9 cellular contexts compared by ENCODE assay signal in the genomic region with DNA sequence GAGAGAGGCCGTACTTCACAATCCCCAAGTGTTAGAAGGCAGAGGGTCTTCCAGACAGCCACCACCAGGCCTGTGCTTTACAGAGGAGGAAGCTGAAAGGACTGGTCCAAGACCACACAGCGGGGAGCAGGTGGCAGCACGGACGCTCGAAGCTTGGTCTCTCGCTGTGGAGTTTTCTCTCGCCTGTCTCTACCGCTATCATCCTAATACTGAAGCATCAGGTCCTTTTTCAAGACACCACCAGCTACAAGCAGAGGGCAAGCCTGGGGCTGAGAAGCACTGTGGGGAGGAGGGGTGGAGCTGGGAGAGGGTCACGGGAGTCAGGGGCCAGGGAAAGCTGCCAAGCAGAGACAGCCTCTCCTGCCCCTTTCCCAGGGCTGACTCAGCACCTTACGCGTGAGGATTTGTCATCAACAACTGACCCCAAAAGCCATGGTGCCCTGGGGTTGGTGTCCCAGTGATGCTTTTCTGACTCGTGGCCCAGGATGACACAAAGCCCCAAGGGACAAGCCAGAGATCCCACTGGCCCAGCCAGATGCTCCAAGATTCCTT. TPM values are rescaled to one million over a fixed set of nuclear protein-coding genes. Genes with fewer than 3 reads are reported as not detected.
DNase-seq lines count a peak whose midpoint lies in the region; ATAC-seq, FAIRE-seq and TF ChIP-seq lines count a peak whose summit lies in the region.
"Had no signal": no experiment of that assay in that cellular context is flagged by ENCODE, and none has a peak within 500 bp of the region (broad histone marks: within the 10 kb centered on the region; RNA-seq: fewer than 3 reads in every experiment).

No MANE protein-coding gene starts in this region.

- H3K9me3 Mint-ChIP-seq in activated naive CD8-positive, alpha-beta T cell treated with anti-CD3 and anti-CD28 coated beads, Interleukin-2, amount 10 ng/mL, durations not matched to agents 7 days and 5 days: no peaks in the 10 kb centered on the region

- H3K4me1 ChIP-seq in A549: peaks cover 24% of the 10 kb centered on the region

- no peaks in the 10 kb centered on the region for H3K36me3 ChIP-seq in kidney epithelial cell (ENCODE audit: control insufficient read depth, insufficient read depth, low read length)

- peaks cover 8% of the 10 kb centered on the region for H3K27me3 Mint-ChIP-seq in activated naive CD8-positive, alpha-beta T cell treated with anti-CD3 and anti-CD28 coated beads, Interleukin-2, amount 10 ng/mL, durations not matched to agents 7 days and 5 days

- POLR2A ChIA-PET in A549 (lab: Yijun Ruan, JAX): no interaction called here
- POLR2A ChIA-PET in activated naive CD8-positive, alpha-beta T cell treated with anti-CD3 and anti-CD28 coated beads, Interleukin-2, amount 10 ng/mL, durations not matched to agents 7 days and 5 days (lab: Charles Lee): interaction anchor here (0.6 to 1.7 kb wide), 4 partner anchors 11 to 609 kb away, joined by 3 to 10 read pairs (median 3); no protein-coding TSS in a partner anchor

- no peaks in the 10 kb centered on the region for H3K27me3 ChIP-seq in kidney epithelial cell (ENCODE audit: control insufficient read depth, insufficient read depth, low read length)

- H3K27ac Mint-ChIP-seq in activated naive CD8-positive, alpha-beta T cell treated with anti-CD3 and anti-CD28 coated beads, Interleukin-2, amount 10 ng/mL, durations not matched to agents 7 days and 5 days: peak overlapping the region; percentile 58

- DNase-seq in A549 (ENCODE audit: low read depth in 1 of 2, low spot score in 1 of 2): peak in 1 of 2 experiments; percentile 51
- peak; percentile 74 for DNase-seq in H54 (ENCODE audit: insufficient read length, low spot score)
- no peak for DNase-seq in activated naive CD8-positive, alpha-beta T cell treated with anti-CD3 and anti-CD28 coated beads, Interleukin-2, amount 10 ng/mL, durations not matched to agents 7 days and 5 days
- peak; percentile 47 for DNase-seq in kidney epithelial cell (ENCODE audit: low read depth)
- no peak for DNase-seq in SIG-M5 treated with dmso at 0.1 percent for 504 hours (lab: John Stamatoyannopoulos, UW; ENCODE audit: unreplicated experiment)
- DNase-seq in GM13976 (ENCODE audit: low spot score): no peak
- no peak for DNase-seq in NCI-H1694 treated with DMSO at 0.1 percent for 48 hours (lab: John Stamatoyannopoulos, UW)
- DNase-seq in stimulated activated CD4-positive, alpha-beta T cell treated with anti-CD3 and anti-CD28 coated beads, Interleukin-2, amount 100 ng/mL, for 48 hours: no peak
- DNase-seq: NCI-H774 had no signal

- ATAC-seq in A549: peak in 1 of 2 experiments; percentile 6; a peak in 1 of 6 replicates
- ATAC-seq in activated naive CD8-positive, alpha-beta T cell treated with anti-CD3 and anti-CD28 coated beads, Interleukin-2, amount 10 ng/mL, durations not matched to agents 7 days and 5 days (ENCODE audit: low read depth): no peak

- H3K4me3 ChIP-seq in A549 (no peak overlapping the region), kidney epithelial cell (ENCODE audit: low read depth, low read length) (no peak overlapping the region)

- H3K36me3 Mint-ChIP-seq in activated naive CD8-positive, alpha-beta T cell treated with anti-CD3 and anti-CD28 coated beads, Interleukin-2, amount 10 ng/mL, durations not matched to agents 7 days and 5 days: peaks cover 2% of the 10 kb centered on the region

- TF ChIP-seq RAD21 in A549 (conservative IDR thresholded peaks at IDR 0.05 in 1 of 2, IDR thresholded peaks at IDR 0.05 in 1 of 2): no peak

- 0 out of 3 replicates have a peak overlapping the region, but pooled peaks have one; percentile 1 for H3K4me2 ChIP-seq in A549

- TF ChIP-seq CTCF in A549 (IDR thresholded peaks at IDR 0.05) (no peak), kidney epithelial cell (IDR thresholded peaks at IDR 0.05; ENCODE audit: insufficient read depth, low read length, poor library complexity, severe bottlenecking) (no peak), GM13976 (IDR thresholded peaks at IDR 0.05; ENCODE audit: borderline replicate concordance, control extremely low read depth, extremely low read depth, insufficient read depth, missing control alignments) (no peak)

- CTCF ChIA-PET in A549 (lab: Yijun Ruan, JAX): interaction anchor here (0.6 to 2.5 kb wide), 5 partner anchors 9 to 658 kb away, joined by 3 to 10 read pairs (median 4); no protein-coding TSS in a partner anchor

- peak overlapping the region; percentile 6 for H3K4me3 Mint-ChIP-seq in activated naive CD8-positive, alpha-beta T cell treated with anti-CD3 and anti-CD28 coated beads, Interleukin-2, amount 10 ng/mL, durations not matched to agents 7 days and 5 days

- in situ Hi-C loops in GM13976 (cut with MboI; ENCODE audit: low sequenced_read_pairs, unreplicated experiment): no loop called here

- TF ChIP-seq EP300 in A549 (IDR thresholded peaks at IDR 0.05): no peak

- H3K4me1 Mint-ChIP-seq in activated naive CD8-positive, alpha-beta T cell treated with anti-CD3 and anti-CD28 coated beads, Interleukin-2, amount 10 ng/mL, durations not matched to agents 7 days and 5 days: peaks cover 51% of the 10 kb centered on the region

- TF ChIP-seq POLR2A in A549 (IDR thresholded peaks at IDR 0.05; ENCODE audit: low read length) (no peak), H54 (IDR thresholded peaks at IDR 0.05; ENCODE audit: low read depth, low read length) (no peak)

- peak overlapping the region; percentile 2 to 70; a peak in 3 of 6 replicates for H3K27ac ChIP-seq in A549

- WGBS in A549 (ENCODE audit: missing lambda C conversion rate): 81% methylated on average over 12 of the region's 12 CpGs

- FAIRE-seq in A549 (lab: Jason Lieb, UNC) (no peak), H54 (lab: Jason Lieb, UNC) (peak; percentile 57)

- no peaks in the 10 kb centered on the region for H3K9me3 ChIP-seq in A549

TF ChIP-seq in A549, 52 proteins besides CTCF, POLR2A, EP300 and RAD21:
- TF ChIP-seq CBX8 (IDR thresholded peaks at IDR 0.05) (no peak), ZSCAN20 (CRISPR knock-in tag; IDR thresholded peaks at IDR 0.05) (no peak), SREBF2 (IDR thresholded peaks at IDR 0.05) (no peak), ZC3H11A (IDR thresholded peaks at IDR 0.05) (no peak), EHMT2 (IDR thresholded peaks at IDR 0.05; ENCODE audit: low read depth) (no peak), RCOR1 (IDR thresholded peaks at IDR 0.05; ENCODE audit: low read depth, low read length) (no peak), FOSL2 (IDR thresholded peaks at IDR 0.05) (no peak), FOSL2 (CRISPR knock-in tag; IDR thresholded peaks at IDR 0.05) (0 out of 2 replicates have a peak, but pooled peaks have one; percentile 13), CEBPB (IDR thresholded peaks at IDR 0.05) (no peak), SMC3 (IDR thresholded peaks at IDR 0.05) (no peak), BHLHE40 (IDR thresholded peaks at IDR 0.05; ENCODE audit: low read depth, low read length) (no peak), RARB (CRISPR knock-in tag; IDR thresholded peaks at IDR 0.05) (no peak), ZFP36 (IDR thresholded peaks at IDR 0.05; ENCODE audit: borderline replicate concordance, partially characterized antibody) (no peak), NR3C1 (IDR thresholded peaks at IDR 0.05) (no peak), MAFK (IDR thresholded peaks at IDR 0.05; ENCODE audit: partially characterized antibody) (peak; percentile 88), ZNF302 (CRISPR knock-in tag; IDR thresholded peaks at IDR 0.05) (no peak), POLR2AphosphoS2 (conservative IDR thresholded peaks at IDR 0.05; ENCODE audit: low read length) (no peak), NPAS2 (CRISPR knock-in tag; IDR thresholded peaks at IDR 0.05; ENCODE audit: borderline replicate concordance) (no peak), HEYL (CRISPR knock-in tag; IDR thresholded peaks at IDR 0.05) (no peak)
- TF ChIP-seq, protein P1, sequence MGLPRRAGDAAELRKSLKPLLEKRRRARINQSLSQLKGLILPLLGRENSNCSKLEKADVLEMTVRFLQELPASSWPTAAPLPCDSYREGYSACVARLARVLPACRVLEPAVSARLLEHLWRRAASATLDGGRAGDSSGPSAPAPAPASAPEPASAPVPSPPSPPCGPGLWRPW (IDR thresholded peaks at IDR 0.05): no peak
- TF ChIP-seq, protein P2, sequence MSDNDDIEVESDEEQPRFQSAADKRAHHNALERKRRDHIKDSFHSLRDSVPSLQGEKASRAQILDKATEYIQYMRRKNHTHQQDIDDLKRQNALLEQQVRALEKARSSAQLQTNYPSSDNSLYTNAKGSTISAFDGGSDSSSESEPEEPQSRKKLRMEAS (IDR thresholded peaks at IDR 0.05): 0 out of 2 replicates have a peak, but pooled peaks have one; percentile 11
- TF ChIP-seq, protein P3, sequence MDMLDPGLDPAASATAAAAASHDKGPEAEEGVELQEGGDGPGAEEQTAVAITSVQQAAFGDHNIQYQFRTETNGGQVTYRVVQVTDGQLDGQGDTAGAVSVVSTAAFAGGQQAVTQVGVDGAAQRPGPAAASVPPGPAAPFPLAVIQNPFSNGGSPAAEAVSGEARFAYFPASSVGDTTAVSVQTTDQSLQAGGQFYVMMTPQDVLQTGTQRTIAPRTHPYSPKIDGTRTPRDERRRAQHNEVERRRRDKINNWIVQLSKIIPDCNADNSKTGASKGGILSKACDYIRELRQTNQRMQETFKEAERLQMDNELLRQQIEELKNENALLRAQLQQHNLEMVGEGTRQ (IDR thresholded peaks at IDR 0.05): no peak
TF ChIP-seq in A549: peak in this region for 3.

RNA-seq across cellular contexts. Expression of gene FOSL2, which starts 31.8 kb away (rescaled TPM):
- 45.7 and 50.6 TPM in 2 replicates for polyA plus RNA-seq in A549 (2011; rRNA removed)
- 26.7 and 37.2 TPM in 2 replicates for polyA plus RNA-seq in A549 (2012; cell fraction: cytosol; rRNA removed)
- 89.7 and 95.0 TPM in 2 replicates for polyA plus RNA-seq in A549 (2012; cell fraction: nucleus; rRNA removed)
- 68.1 to 73.4 TPM (median 69.0 TPM) in 3 replicates for polyA plus RNA-seq in A549 (2017; fragmentation: RNase III; extraction: RNeasy Plus Mini Kit Qiagen cat#74134 plus additional on column Dnase treatment)
- polyA minus RNA-seq in A549 (2011; rRNA and poly(A)+ RNA removed): 86.7 and 103 TPM in 2 replicates
- 10 to 100 TPM; 24.9 to 30.1 TPM for total RNA-seq in activated naive CD8-positive, alpha-beta T cell treated with anti-CD3 and anti-CD28 coated beads, Interleukin-2, amount 10 ng/mL, durations not matched to agents 7 days and 5 days
- 85.5 and 91.3 TPM in 2 replicates for total RNA-seq in kidney epithelial cell

Comparison
In these comparisons a context has a peak if more than half of its experiments do, and no peak if none do; other contexts are left out.
1. DNase-seq: peak in H54 (single experiment) and kidney epithelial cell (single experiment); none in activated naive CD8-positive, alpha-beta T cell treated with anti-CD3 and anti-CD28 coated beads, Interleukin-2, amount 10 ng/mL, durations not matched to agents 7 days and 5 days (single experiment), SIG-M5 treated with dmso at 0.1 percent for 504 hours (single experiment), GM13976 (single experiment), NCI-H1694 treated with DMSO at 0.1 percent for 48 hours (single experiment) and stimulated activated CD4-positive, alpha-beta T cell treated with anti-CD3 and anti-CD28 coated beads, Interleukin-2, amount 100 ng/mL, for 48 hours (0 of 2).